ENCODE assay signal across 16 cellular contexts in genomic region chr2:109482371-109482841, GRCh38.
DNase-seq lines count a peak whose midpoint lies in the region; ATAC-seq and TF ChIP-seq lines count a peak whose summit lies in the region.
"Had no signal": no experiment of that assay in that cellular context is flagged by ENCODE, and none has a peak within 500 bp of the region (broad histone marks: within the 10 kb centered on the region; RNA-seq: fewer than 3 reads in every experiment).

No MANE protein-coding gene starts in this region.

- H3K4me1 ChIP-seq in lower lobe of right lung (peaks cover 41% of the 10 kb centered on the region), upper lobe of left lung (peaks cover 18 to 40% (median 27%) of the 10 kb centered on the region in 4 donors)

- WGBS in upper lobe of left lung, 2 donors: 53 to 57% methylated on average over 15 of the region's 15 CpGs

- peak overlapping the region; percentile 53 for H3K27ac Mint-ChIP-seq in endothelial cell (ENCODE audit: unreplicated experiment)
- H3K27ac Mint-ChIP-seq: activated CD8-positive, alpha-beta T cell treated with anti-CD3 and anti-CD28 coated beads, Interleukin-2, amount 10 ng/mL, durations not matched to agents 7 days and 5 days; progenitor cell of endocrine pancreas had no signal

- DNase-seq in OCI-M1 (lab: John Stamatoyannopoulos, UW): peak; percentile 6
- peak; percentile 63 for DNase-seq in endothelial cell (ENCODE audit: low spot score)
- DNase-seq in lower lobe of right lung: no peak
- DNase-seq in upper lobe of left lung: peak in 1 of 2 donors; percentile 56
- no peak for DNase-seq in NCI-H2081 treated with DMSO at 0.1 percent for 48 hours (lab: John Stamatoyannopoulos, UW)
- DNase-seq in foreskin melanocyte: no peak
- DNase-seq in dedifferentiated amniotic fluid mesenchymal stem cell (ENCODE audit: extremely low spot score): no peak
- DNase-seq: activated CD8-positive, alpha-beta T cell treated with anti-CD3 and anti-CD28 coated beads, Interleukin-2, amount 10 ng/mL, durations not matched to agents 7 days and 5 days; GOT3; NCI-H146; NCI-H510A; PC-3; SK-N-SH had no signal

- H3K9me3 ChIP-seq in lower lobe of right lung: no peaks in the 10 kb centered on the region
- no peaks in the 10 kb centered on the region for H3K9me3 ChIP-seq in upper lobe of left lung
- H3K9me3 ChIP-seq: SK-N-SH had no signal

- TF ChIP-seq CTCF in endothelial cell (IDR thresholded peaks at IDR 0.05; ENCODE audit: unreplicated experiment) (no peak), lower lobe of right lung (IDR thresholded peaks at IDR 0.05) (no peak), upper lobe of left lung (IDR thresholded peaks at IDR 0.05) (no peak)

- H3K4me3 Mint-ChIP-seq in endothelial cell (ENCODE audit: unreplicated experiment): no peak overlapping the region
- H3K4me3 Mint-ChIP-seq: activated CD8-positive, alpha-beta T cell treated with anti-CD3 and anti-CD28 coated beads, Interleukin-2, amount 10 ng/mL, durations not matched to agents 7 days and 5 days; central memory CD8-positive, alpha-beta T cell had no signal

- intact Hi-C loops in lower lobe of right lung (cut with DNase I): no loop called here

- H3K4me1 Mint-ChIP-seq in endothelial cell (ENCODE audit: unreplicated experiment): peaks cover 28% of the 10 kb centered on the region
- H3K4me1 Mint-ChIP-seq: central memory CD8-positive, alpha-beta T cell had no signal

- H3K27ac ChIP-seq in lower lobe of right lung: peak overlapping the region; percentile 48
- H3K27ac ChIP-seq in upper lobe of left lung: peak overlapping the region in 3 of 4 donors; percentile 43 to 62 (median 49)
- H3K27ac ChIP-seq: epithelial cell of prostate had no signal

- peak in 1 of 2 donors; percentile 17 for ATAC-seq in lower lobe of right lung
- ATAC-seq in upper lobe of left lung (ENCODE audit: low FRiP score in 2 of 2): no peak
- ATAC-seq: activated CD8-positive, alpha-beta T cell treated with anti-CD3 and anti-CD28 coated beads, Interleukin-2, amount 10 ng/mL, durations not matched to agents 7 days and 5 days had no signal

- peak in 2 of 4 donors; percentile 3 to 50 for TF ChIP-seq EP300 in upper lobe of left lung (IDR thresholded peaks at IDR 0.05)

- H3K27me3 Mint-ChIP-seq in endothelial cell (ENCODE audit: unreplicated experiment): peaks cover 7% of the 10 kb centered on the region

- no peaks in the 10 kb centered on the region for H3K9me3 Mint-ChIP-seq in endothelial cell (ENCODE audit: unreplicated experiment)
- H3K9me3 Mint-ChIP-seq: central memory CD8-positive, alpha-beta T cell had no signal

- H3K4me3 ChIP-seq in lower lobe of right lung: no peak overlapping the region
- H3K4me3 ChIP-seq in upper lobe of left lung: no peak overlapping the region

- no peak for TF ChIP-seq POLR2A in upper lobe of left lung (IDR thresholded peaks at IDR 0.05)

- H3K27me3 ChIP-seq in lower lobe of right lung (ENCODE audit: low read depth) (no peaks in the 10 kb centered on the region), upper lobe of left lung (no peaks in the 10 kb centered on the region)

- no peaks in the 10 kb centered on the region for H3K36me3 ChIP-seq in lower lobe of right lung
- no peaks in the 10 kb centered on the region for H3K36me3 ChIP-seq in upper lobe of left lung

- peaks cover 21% of the 10 kb centered on the region for H3K36me3 Mint-ChIP-seq in endothelial cell (ENCODE audit: low read depth, unreplicated experiment)

Comparison
In these comparisons a context has a peak if more than half of its experiments do, and no peak if none do; other contexts are left out.
1. DNase-seq: peak in OCI-M1 (single experiment) and endothelial cell (single experiment); none in lower lobe of right lung (single experiment), NCI-H2081 treated with DMSO at 0.1 percent for 48 hours (single experiment), foreskin melanocyte (single experiment) and dedifferentiated amniotic fluid mesenchymal stem cell (single experiment).